ENCODE assay signal across 25 cellular contexts in the genomic region with DNA sequence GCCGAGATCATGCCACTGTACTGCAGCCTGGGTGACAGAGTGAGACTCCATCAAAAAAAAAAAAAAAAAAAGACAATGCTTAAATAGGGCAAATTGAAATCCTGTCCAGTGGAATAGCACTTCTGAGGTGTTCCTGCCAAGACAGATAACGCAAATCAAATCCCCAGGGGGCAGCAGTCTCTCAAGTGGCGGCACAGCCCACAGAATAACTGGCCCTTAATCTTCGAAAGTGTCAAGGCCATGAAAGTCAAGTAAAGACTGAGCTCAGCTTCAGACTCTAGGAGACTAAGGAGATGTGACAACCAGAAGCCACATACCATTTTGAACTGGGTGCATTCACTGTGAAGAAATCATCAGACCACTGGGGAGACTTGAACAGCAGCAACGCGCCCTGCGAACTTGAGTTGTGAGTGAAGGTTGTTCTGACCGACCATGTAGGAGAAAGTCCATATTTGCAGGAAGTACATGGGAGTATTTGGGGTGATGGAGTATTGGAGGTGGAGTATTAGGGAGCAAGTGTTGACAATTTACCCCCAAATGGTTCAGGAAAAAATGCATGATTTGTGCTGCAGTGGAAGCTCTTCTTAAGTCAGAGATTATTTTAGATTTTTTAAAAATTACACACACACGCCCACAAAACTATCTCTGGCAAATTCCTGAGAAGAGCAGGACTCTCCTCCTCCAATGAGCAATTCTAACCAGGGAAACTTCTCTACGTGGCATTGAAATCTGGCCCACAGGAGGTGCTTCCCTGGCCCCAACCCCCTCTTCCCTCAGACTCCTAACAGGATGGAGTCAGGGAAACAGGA.
A peak's percentile ranks its signal among the peaks of the same experiment; 100 is the strongest.
DNase-seq lines count a peak whose midpoint lies in the region; ATAC-seq lines count a peak whose summit lies in the region.
"Had no signal": no experiment of that assay in that cellular context is flagged by ENCODE, and none has a peak within 500 bp of the region (broad histone marks: within the 10 kb centered on the region; RNA-seq: fewer than 3 reads in every experiment).

No MANE protein-coding gene starts in this region.

- POLR2A ChIA-PET in naive thymus-derived CD8-positive, alpha-beta T cell (lab: Charles Lee) = no interaction called here

- peaks cover 2 to 29% (median 9%) of the 10 kb centered on the region in 5 donors for H3K27me3 Mint-ChIP-seq in naive thymus-derived CD8-positive, alpha-beta T cell

- peak; percentile 49 for DNase-seq in Right ventricle myocardium inferior (ENCODE audit: missing footprints)
- no peak for DNase-seq in left cardiac atrium
- peak; percentile 64 for DNase-seq in NCI-H82 (lab: John Stamatoyannopoulos, UW)
- DNase-seq in hepatic stellate cell (ENCODE audit: low spot score) = peak; percentile 67
- no peak for DNase-seq in UCSD-AML1 (lab: John Stamatoyannopoulos, UW; ENCODE audit: unreplicated experiment)
- no peak for DNase-seq in NCI-H1694 treated with DMSO at 0.1 percent for 48 hours (lab: John Stamatoyannopoulos, UW)
- no peak for DNase-seq in naive thymus-derived CD8-positive, alpha-beta T cell
- DNase-seq: activated CD4-positive, CD25-positive, alpha-beta regulatory T cell; activated CD8-positive, alpha-beta T cell treated with anti-CD3 and anti-CD28 coated beads, Interleukin-2, amount 10 ng/mL, durations not matched to agents 7 days and 5 days; activated T-cell treated with anti-CD3 and anti-CD28 coated beads, Interleukin-2, amount 50 U/mL, for 4 hours; colonic mucosa; mucosa of descending colon; NCI-H146; NCI-H446 treated with DMSO at 0.1 percent for 48 hours; occipital lobe; SHP77 treated with DMSO at 0.1 percent for 48 hours; stimulated activated CD4-positive, alpha-beta T cell treated with anti-CD3 and anti-CD28 coated beads, Interleukin-2, amount 100 ng/mL, for 24 hours; T-helper 17 cell; transverse colon had no signal

- H3K9me3 Mint-ChIP-seq in naive thymus-derived CD8-positive, alpha-beta T cell = no peaks in the 10 kb centered on the region
- H3K9me3 Mint-ChIP-seq: activated T-cell treated with anti-CD3 and anti-CD28 coated beads, Interleukin-2, amount 50 U/mL, for 4 hours; stimulated activated naive CD8-positive, alpha-beta T cell treated with anti-CD3 and anti-CD28 coated beads, Interleukin-15, Interleukin-2, amounts not matched to agents 100 ng/mL and 50 ng/mL, for 24 hours had no signal

- peak overlapping the region in 1 of 10 donors; percentile 84 for H3K27ac Mint-ChIP-seq in naive thymus-derived CD8-positive, alpha-beta T cell
- H3K27ac Mint-ChIP-seq: activated CD8-positive, alpha-beta T cell treated with anti-CD3 and anti-CD28 coated beads, Interleukin-2, amount 10 ng/mL, durations not matched to agents 7 days and 5 days; activated naive CD8-positive, alpha-beta T cell; stimulated activated naive CD8-positive, alpha-beta T cell treated with anti-CD3 and anti-CD28 coated beads, Interleukin-15, Interleukin-2, amounts not matched to agents 100 ng/mL and 50 ng/mL, for 24 hours; T-helper 17 cell had no signal

- H3K4me3 Mint-ChIP-seq in naive thymus-derived CD8-positive, alpha-beta T cell = no peak overlapping the region
- H3K4me3 Mint-ChIP-seq: activated CD8-positive, alpha-beta T cell treated with anti-CD3 and anti-CD28 coated beads, Interleukin-2, amount 10 ng/mL, durations not matched to agents 7 days and 5 days; activated naive CD8-positive, alpha-beta T cell; activated T-cell treated with anti-CD3 and anti-CD28 coated beads, Interleukin-2, amount 50 U/mL, for 4 hours; brain; stimulated activated naive CD8-positive, alpha-beta T cell treated with anti-CD3 and anti-CD28 coated beads, Interleukin-15, Interleukin-2, amounts not matched to agents 100 ng/mL and 50 ng/mL, for 24 hours; T-helper 17 cell had no signal

- intact Hi-C loops in Right ventricle myocardium inferior (cut with DNase I) = loop anchor here (10.0 kb wide), 1 partner anchor 234 kb away; no protein-coding TSS in a partner anchor
- intact Hi-C loops in left cardiac atrium (cut with DNase I) = loop anchor here (5.0 to 10.0 kb wide), 4 partner anchors 52 to 282 kb away; a partner anchor contains a TSS

- H3K36me3 Mint-ChIP-seq in naive thymus-derived CD8-positive, alpha-beta T cell = no peaks in the 10 kb centered on the region
- H3K36me3 Mint-ChIP-seq: activated naive CD8-positive, alpha-beta T cell; brain had no signal

- ATAC-seq in Right ventricle myocardium inferior = no peak
- no peak for ATAC-seq in left cardiac atrium
- ATAC-seq in HG02610 (IDR thresholded peaks at IDR 0.05; ENCODE audit: unreplicated experiment) = no peak
- no peak for ATAC-seq in naive thymus-derived CD8-positive, alpha-beta T cell
- ATAC-seq: activated CD8-positive, alpha-beta T cell treated with anti-CD3 and anti-CD28 coated beads, Interleukin-2, amount 10 ng/mL, durations not matched to agents 7 days and 5 days; activated T-cell treated with anti-CD3 and anti-CD28 coated beads, Interleukin-2, amount 50 U/mL, for 4 hours; left colon; mucosa of descending colon; right cardiac atrium; T-helper 17 cell had no signal

- peaks cover 0 to 6% (median 3%) of the 10 kb centered on the region in 4 donors for H3K4me1 Mint-ChIP-seq in naive thymus-derived CD8-positive, alpha-beta T cell
- H3K4me1 Mint-ChIP-seq: T-helper 17 cell had no signal

Comparison
In these comparisons a context has a peak if more than half of its experiments do, and no peak if none do; other contexts are left out.
1. DNase-seq: peak in Right ventricle myocardium inferior (single experiment), NCI-H82 (single experiment) and hepatic stellate cell (single experiment); none in left cardiac atrium (single experiment), UCSD-AML1 (single experiment), NCI-H1694 treated with DMSO at 0.1 percent for 48 hours (single experiment) and naive thymus-derived CD8-positive, alpha-beta T cell (0 of 10).